In the genomic region with DNA sequence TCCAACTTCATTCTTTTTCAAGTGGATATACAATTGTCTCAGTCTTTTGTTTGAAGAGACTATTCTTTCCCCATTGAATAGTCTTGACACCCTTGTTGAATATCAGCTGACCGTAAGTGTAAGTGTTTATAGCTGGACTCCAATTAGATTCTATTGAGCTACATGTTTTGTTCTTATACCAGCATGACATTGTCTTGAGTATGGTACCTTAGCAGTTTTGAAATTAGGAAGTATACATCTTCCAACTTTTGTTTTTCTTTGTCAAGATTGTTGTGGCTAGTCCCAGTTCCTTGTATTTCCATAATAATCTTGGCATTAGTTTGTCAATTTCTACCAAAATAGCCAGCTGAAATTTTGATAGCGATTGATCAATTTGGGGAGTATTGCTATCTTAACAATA, we compare ENCODE assay signal across 10 cellular contexts. TPM values are rescaled to one million over a fixed set of nuclear protein-coding genes. Genes with fewer than 3 reads are reported as not detected.
"Had no signal": no experiment of that assay in that cellular context is flagged by ENCODE, and none has a peak within 500 bp of the region (broad histone marks: within the 10 kb centered on the region; RNA-seq: fewer than 3 reads in every experiment).

No MANE protein-coding gene starts in this region.

- DNase-seq: IMR-90, KBM-7, KG1 had no signal

- H3K9ac ChIP-seq: KMS-11 had no signal

- H3K27ac ChIP-seq: HL-60, KMS-11 had no signal

- FAIRE-seq: HepG2, HTR-8/SVneo had no signal

- H3K4me2 ChIP-seq: KMS-11 had no signal

- ATAC-seq: HepG2 had no signal

RNA-seq across cellular contexts. Expression of a gene that starts 56.9 kb away (rescaled TPM):
- total RNA-seq: HepG2, HT-29, HT1080, IMR-90 had no signal
- polyA plus RNA-seq: HepG2, IgD-negative memory B cell, IMR-90 had no signal
